ENCODE assay signal across 1 cellular context in the genomic region with DNA sequence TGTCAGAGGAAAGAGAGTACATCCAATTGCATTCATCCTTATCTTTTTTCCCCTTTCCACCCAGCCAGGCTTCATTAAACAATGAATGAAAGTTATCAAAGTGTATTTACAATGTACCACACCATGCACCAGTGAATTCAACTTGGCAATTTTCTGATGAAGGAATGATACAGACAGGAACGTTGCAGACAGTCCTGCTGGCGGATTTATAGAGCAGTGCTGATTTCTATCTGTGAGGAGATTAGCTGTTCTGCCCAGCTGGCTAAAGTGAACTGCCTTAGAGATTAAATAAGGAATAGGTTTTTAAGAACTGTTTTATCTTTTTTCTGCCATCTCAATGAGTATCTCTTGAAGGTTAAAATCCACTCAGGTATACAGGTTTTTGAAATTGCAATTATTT.
TF ChIP-seq lines count a peak whose summit lies in the region.

No MANE protein-coding gene starts in this region.

TF ChIP-seq in SK-N-SH treated with all-trans-retinoic acid at 6 μM for 48 hours, 23 proteins besides CTCF, POLR2A, EP300 and RAD21 (continued from another document):
- TF ChIP-seq ZNF565 (CRISPR knock-in tag; conservative IDR thresholded peaks at IDR 0.05; ENCODE audit: low read depth) (no peak), ZFP30 (CRISPR knock-in tag; IDR thresholded peaks at IDR 0.05) (no peak)
- TF ChIP-seq, protein P1, sequence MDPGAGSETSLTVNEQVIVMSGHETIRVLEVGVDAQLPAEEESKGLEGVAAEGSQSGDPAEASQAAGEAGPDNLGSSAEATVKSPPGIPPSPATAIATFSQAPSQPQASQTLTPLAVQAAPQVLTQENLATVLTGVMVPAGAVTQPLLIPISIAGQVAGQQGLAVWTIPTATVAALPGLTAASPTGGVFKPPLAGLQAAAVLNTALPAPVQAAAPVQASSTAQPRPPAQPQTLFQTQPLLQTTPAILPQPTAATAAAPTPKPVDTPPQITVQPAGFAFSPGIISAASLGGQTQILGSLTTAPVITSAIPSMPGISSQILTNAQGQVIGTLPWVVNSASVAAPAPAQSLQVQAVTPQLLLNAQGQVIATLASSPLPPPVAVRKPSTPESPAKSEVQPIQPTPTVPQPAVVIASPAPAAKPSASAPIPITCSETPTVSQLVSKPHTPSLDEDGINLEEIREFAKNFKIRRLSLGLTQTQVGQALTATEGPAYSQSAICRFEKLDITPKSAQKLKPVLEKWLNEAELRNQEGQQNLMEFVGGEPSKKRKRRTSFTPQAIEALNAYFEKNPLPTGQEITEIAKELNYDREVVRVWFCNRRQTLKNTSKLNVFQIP (CRISPR knock-in tag; IDR thresholded peaks at IDR 0.05; ENCODE audit: borderline replicate concordance, low read depth), result no peak
TF ChIP-seq in SK-N-SH treated with all-trans-retinoic acid at 6 μM for 48 hours: peak in this region for 0.
